1 cellular context compared by ENCODE assay signal in genomic region chr5:179230061-179230461, GRCh38.
TF ChIP-seq lines count a peak whose summit lies in the region.

No MANE protein-coding gene starts in this region.

TF ChIP-seq in WTC11, 78 proteins besides CTCF, POLR2A, EP300 and RAD21 (continued from another document):
- TF ChIP-seq AFF4 (CRISPR knock-in tag; IDR thresholded peaks at IDR 0.05; ENCODE audit: borderline replicate concordance) (no peak), IRF1 (CRISPR knock-in tag; IDR thresholded peaks at IDR 0.05) (no peak), ZNF232 (CRISPR knock-in tag; IDR thresholded peaks at IDR 0.05) (no peak), ZNF263 (CRISPR knock-in tag; IDR thresholded peaks at IDR 0.05; ENCODE audit: low read depth) (no peak), ZNF281 (CRISPR knock-in tag; IDR thresholded peaks at IDR 0.05) (no peak), ZNF423 (CRISPR knock-in tag; IDR thresholded peaks at IDR 0.05) (no peak), AR (CRISPR knock-in tag; IDR thresholded peaks at IDR 0.05) (no peak), E2F4 (CRISPR knock-in tag; IDR thresholded peaks at IDR 0.05; ENCODE audit: borderline replicate concordance, low read depth) (no peak)
